In genomic region chr6:89410231-89411018, GRCh38 we compare ENCODE assay signal across 8 cellular contexts. TPM values are rescaled to one million over a fixed set of nuclear protein-coding genes. Genes with fewer than 3 reads are reported as not detected.
DNase-seq lines count a peak whose midpoint lies in the region; ATAC-seq and TF ChIP-seq lines count a peak whose summit lies in the region.

No MANE protein-coding gene starts in this region.

- intact Hi-C loops in dendritic cell treated with granulocyte-macrophage colony-stimulating factor and Interleukin-4, amounts not matched to agents 40 ng/mL and 50 ng/mL, for 4 days (cut with micrococcal nuclease): loop anchor here (2.0 kb wide), 1 partner anchor 42 kb away; no protein-coding TSS in a partner anchor

- TF ChIP-seq CTCF in osteocyte (IDR thresholded peaks at IDR 0.05): no peak

- no peaks in the 10 kb centered on the region for H3K9me3 Mint-ChIP-seq in dendritic cell treated with granulocyte-macrophage colony-stimulating factor and Interleukin-4, amounts not matched to agents 40 ng/mL and 50 ng/mL, for 4 days
- no peaks in the 10 kb centered on the region for H3K9me3 Mint-ChIP-seq in osteocyte (ENCODE audit: unreplicated experiment)

- DNase-seq in NAMALWA (ENCODE audit: low spot score) (peak; percentile 71), osteocyte (ENCODE audit: extremely low spot score, unreplicated experiment) (peak; percentile 27), SIG-M5 (lab: John Stamatoyannopoulos, UW) (no peak), SHP77 (lab: John Stamatoyannopoulos, UW) (no peak)

- peak overlapping the region; percentile 91 for H3K4me3 Mint-ChIP-seq in dendritic cell treated with granulocyte-macrophage colony-stimulating factor and Interleukin-4, amounts not matched to agents 40 ng/mL and 50 ng/mL, for 4 days
- peak overlapping the region; percentile 67 for H3K4me3 Mint-ChIP-seq in osteocyte (ENCODE audit: unreplicated experiment)

- H3K27me3 Mint-ChIP-seq in dendritic cell treated with granulocyte-macrophage colony-stimulating factor and Interleukin-4, amounts not matched to agents 40 ng/mL and 50 ng/mL, for 4 days: peaks cover 8% of the 10 kb centered on the region
- peaks cover 70% of the 10 kb centered on the region for H3K27me3 Mint-ChIP-seq in osteocyte (ENCODE audit: unreplicated experiment)

- peaks cover 14% of the 10 kb centered on the region for H3K36me3 Mint-ChIP-seq in dendritic cell treated with granulocyte-macrophage colony-stimulating factor and Interleukin-4, amounts not matched to agents 40 ng/mL and 50 ng/mL, for 4 days (ENCODE audit: low read depth)
- no peaks in the 10 kb centered on the region for H3K36me3 Mint-ChIP-seq in osteocyte (ENCODE audit: unreplicated experiment)

- H3K4me1 Mint-ChIP-seq in dendritic cell treated with granulocyte-macrophage colony-stimulating factor and Interleukin-4, amounts not matched to agents 40 ng/mL and 50 ng/mL, for 4 days (ENCODE audit: low read depth): peaks cover 38% of the 10 kb centered on the region
- peaks cover 10% of the 10 kb centered on the region for H3K4me1 Mint-ChIP-seq in osteocyte (ENCODE audit: unreplicated experiment)

- H3K4me3 ChIP-seq in GM08714 (ENCODE audit: low read length): peak overlapping the region; percentile 76

- no peak for ATAC-seq in activated CD4-positive, CD25-positive, alpha-beta regulatory T cell treated with anti-CD3 and anti-CD28 coated beads, Interleukin-2, amount 50 U/mL, for 24 hours
- no peak for ATAC-seq in HG03135 (IDR thresholded peaks at IDR 0.05; ENCODE audit: unreplicated experiment)

- H3K27ac Mint-ChIP-seq in dendritic cell treated with granulocyte-macrophage colony-stimulating factor and Interleukin-4, amounts not matched to agents 40 ng/mL and 50 ng/mL, for 4 days: peak overlapping the region; percentile 90
- H3K27ac Mint-ChIP-seq in osteocyte (ENCODE audit: unreplicated experiment): no peak overlapping the region

RNA-seq across cellular contexts. Expression of gene RRAGD, which starts 1.6 kb away (rescaled TPM):
- 4.5 TPM in 2 replicates for total RNA-seq in osteocyte

RNA-seq across cellular contexts. Expression of gene ANKRD6, which starts 22.5 kb away (rescaled TPM):
- 5.5 and 7.1 TPM in 2 replicates for total RNA-seq in osteocyte

RNA-seq across cellular contexts. Expression of gene UBE2J1, which starts 57.9 kb away (rescaled TPM):
- 38.8 and 39.6 TPM in 2 replicates for total RNA-seq in osteocyte

Comparison
In these comparisons a context has a peak if more than half of its experiments do, and no peak if none do; other contexts are left out.
1. DNase-seq: peak in NAMALWA (single experiment) and osteocyte (single experiment); none in SIG-M5 (single experiment) and SHP77 (0 of 2).